Comparison of ENCODE assay signal across 10 cellular contexts in genomic region chr2:178419123-178419522, GRCh38. TPM values are rescaled to one million over a fixed set of nuclear protein-coding genes. Genes with fewer than 3 reads are reported as not detected.
DNase-seq lines count a peak whose midpoint lies in the region; ATAC-seq, FAIRE-seq and TF ChIP-seq lines count a peak whose summit lies in the region.
"Had no signal": no experiment of that assay in that cellular context is flagged by ENCODE, and none has a peak within 500 bp of the region (broad histone marks: within the 10 kb centered on the region; RNA-seq: fewer than 3 reads in every experiment).

No MANE protein-coding gene starts in this region.

- H3K36me3 ChIP-seq in GM06990 (ENCODE audit: control insufficient read depth, insufficient read depth, low read length) = no peaks in the 10 kb centered on the region; the same call in none of the 2 replicates
- peaks cover 0 to 15% (median 0%) of the 10 kb centered on the region in 9 donors for H3K36me3 ChIP-seq in heart left ventricle
- H3K36me3 ChIP-seq in kidney (ENCODE audit: control insufficient read depth in 1 of 2, insufficient read depth in 2 of 2, low read length in 2 of 2) = no peaks in the 10 kb centered on the region

- H3K9ac ChIP-seq in kidney (ENCODE audit: low read length in 2 of 2) = no peak overlapping the region

- H3K27ac ChIP-seq in 22Rv1 = no peak overlapping the region
- H3K27ac ChIP-seq in heart left ventricle = no peak overlapping the region
- H3K27ac ChIP-seq in kidney (ENCODE audit: low read depth in 2 of 2, low read length in 2 of 2) = no peak overlapping the region

- TF ChIP-seq CTCF in 22Rv1 (IDR thresholded peaks at IDR 0.05) = peak; percentile 25; the same call in 1 of the 2 replicates
- peak; percentile 25 for TF ChIP-seq CTCF in GM06990 (IDR thresholded peaks at IDR 0.05; ENCODE audit: insufficient read depth, low read length, poor library complexity, severe bottlenecking)
- peak; percentile 47 for TF ChIP-seq CTCF in epithelial cell of proximal tubule (conservative IDR thresholded peaks at IDR 0.05; ENCODE audit: low read depth, low read length)
- TF ChIP-seq CTCF in heart left ventricle (IDR thresholded peaks at IDR 0.05) = no peak
- no peak for TF ChIP-seq CTCF in kidney (IDR thresholded peaks at IDR 0.05; ENCODE audit: borderline replicate concordance, extremely low read depth, insufficient read depth)

- 65 to 82% (median 74%) methylated on average over 1 of the region's 1 CpG for whole genome bisulfite sequencing in heart left ventricle, 4 donors

- no peak for DNase-seq in GM06990 (ENCODE audit: extremely low read depth, insufficient read length)
- peak; percentile 28 for DNase-seq in NCI-H748 (lab: John Stamatoyannopoulos, UW; ENCODE audit: unreplicated experiment)
- DNase-seq in epithelial cell of proximal tubule (ENCODE audit: low read depth) = no peak
- DNase-seq in NCI-H1417 treated with DMSO at 0.1 percent for 48 hours (lab: John Stamatoyannopoulos, UW) = no peak
- DNase-seq in heart left ventricle = no peak
- DNase-seq in kidney = no peak
- no peak for DNase-seq in GOT3 (lab: John Stamatoyannopoulos, UW)
- DNase-seq: activated CD4-positive, alpha-beta T cell treated with anti-CD3 and anti-CD28 coated beads, Interleukin-2, amount 50 U/mL, for 1 hour had no signal

- intact Hi-C loops in heart left ventricle (cut with DNase I) (loop anchor here in 6 of 10 donors (5.0 to 10.0 kb wide), 5 partner anchors 114 to 304 kb away; partner anchors contain the start of gene RBM45 (in 1 of the 6)), kidney (cut with DNase I) (no loop called here)

- no peak for ATAC-seq in heart left ventricle

- TF ChIP-seq POLR2A in heart left ventricle (IDR thresholded peaks at IDR 0.05) = no peak

- H3K9me3 ChIP-seq in heart left ventricle (peaks cover 0 to 4% (median 0%) of the 10 kb centered on the region in 12 donors), kidney (ENCODE audit: control insufficient read depth in 1 of 2, low read length in 2 of 2) (no peaks in the 10 kb centered on the region)

- H3K4me1 ChIP-seq in heart left ventricle (peaks cover 0 to 18% (median 6%) of the 10 kb centered on the region in 12 donors), kidney (ENCODE audit: control insufficient read depth in 1 of 2, insufficient read depth in 1 of 2, low read depth in 1 of 2, low read length in 2 of 2) (no peaks in the 10 kb centered on the region)

- FAIRE-seq in kidney (lab: Jason Lieb, UNC) = no peak
- FAIRE-seq: colon had no signal

- H3K27me3 ChIP-seq in GM06990 (replicated peaks; ENCODE audit: control insufficient read depth, insufficient read depth, low read length) (no peaks in the 10 kb centered on the region), heart left ventricle (no peaks in the 10 kb centered on the region)

- no peak overlapping the region for H3K4me3 ChIP-seq in GM06990 (replicated peaks; ENCODE audit: low read depth, low read length)
- no peak overlapping the region for H3K4me3 ChIP-seq in epithelial cell of proximal tubule (ENCODE audit: low read depth, low read length)
- H3K4me3 ChIP-seq in heart left ventricle = no peak overlapping the region
- no peak overlapping the region for H3K4me3 ChIP-seq in kidney (ENCODE audit: low read length in 2 of 2)

RNA-seq across cellular contexts. Expression of gene PRKRA, which starts 31.9 kb away (rescaled TPM):
- total RNA-seq in epithelial cell of proximal tubule (53.7 and 61.6 TPM in 2 replicates), heart left ventricle (10 to 100 TPM; 35.2 to 64.3 (median 49.5) TPM), kidney (43.0 TPM)
- polyA plus RNA-seq in heart left ventricle (10 to 100 TPM; 40.4 to 49.7 TPM), kidney (ENCODE audit: insufficient read depth, low read depth, low replicate concordance) (42.6 TPM)

RNA-seq across cellular contexts. Expression of gene PJVK, which starts 32.1 kb away (rescaled TPM):
- total RNA-seq in epithelial cell of proximal tubule = 0.58 and 0.65 TPM in 2 replicates
- total RNA-seq in heart left ventricle = 1 to 10 TPM in 5 of 9 donors, under 1 TPM in 3, not detected in 1; 0.48 to 1.7 (median 1.5) TPM
- 1 to 10 TPM in 1 of 2 donors, under 1 TPM in 1; 0.58 to 1.1 TPM for polyA plus RNA-seq in heart left ventricle
- total RNA-seq in kidney = 4.3 TPM
- polyA plus RNA-seq in kidney (ENCODE audit: insufficient read depth, low read depth, low replicate concordance) = 6.2 TPM

RNA-seq across cellular contexts. Expression of gene FKBP7, which starts 59.3 kb away (rescaled TPM):
- 9.5 and 16.2 TPM in 2 replicates for total RNA-seq in epithelial cell of proximal tubule
- total RNA-seq in heart left ventricle = 10 to 100 TPM in 3 of 9 donors, 1 to 10 TPM in 6; 6.2 to 11.8 (median 9.0) TPM
- 10 to 100 TPM in 1 of 2 donors, 1 to 10 TPM in 1; 5.3 to 10.1 TPM for polyA plus RNA-seq in heart left ventricle
- 8.2 TPM for total RNA-seq in kidney
- polyA plus RNA-seq in kidney (ENCODE audit: insufficient read depth, low read depth, low replicate concordance) = 10.8 TPM

Comparison
In these comparisons a context has a peak if more than half of its experiments do, and no peak if none do; other contexts are left out.
1. CTCF ChIP-seq: peak in 22Rv1 (single experiment), GM06990 (single experiment) and epithelial cell of proximal tubule (single experiment); none in heart left ventricle (0 of 12) and kidney (single experiment).